Comparison of ENCODE assay signal across 18 cellular contexts in the genomic region with DNA sequence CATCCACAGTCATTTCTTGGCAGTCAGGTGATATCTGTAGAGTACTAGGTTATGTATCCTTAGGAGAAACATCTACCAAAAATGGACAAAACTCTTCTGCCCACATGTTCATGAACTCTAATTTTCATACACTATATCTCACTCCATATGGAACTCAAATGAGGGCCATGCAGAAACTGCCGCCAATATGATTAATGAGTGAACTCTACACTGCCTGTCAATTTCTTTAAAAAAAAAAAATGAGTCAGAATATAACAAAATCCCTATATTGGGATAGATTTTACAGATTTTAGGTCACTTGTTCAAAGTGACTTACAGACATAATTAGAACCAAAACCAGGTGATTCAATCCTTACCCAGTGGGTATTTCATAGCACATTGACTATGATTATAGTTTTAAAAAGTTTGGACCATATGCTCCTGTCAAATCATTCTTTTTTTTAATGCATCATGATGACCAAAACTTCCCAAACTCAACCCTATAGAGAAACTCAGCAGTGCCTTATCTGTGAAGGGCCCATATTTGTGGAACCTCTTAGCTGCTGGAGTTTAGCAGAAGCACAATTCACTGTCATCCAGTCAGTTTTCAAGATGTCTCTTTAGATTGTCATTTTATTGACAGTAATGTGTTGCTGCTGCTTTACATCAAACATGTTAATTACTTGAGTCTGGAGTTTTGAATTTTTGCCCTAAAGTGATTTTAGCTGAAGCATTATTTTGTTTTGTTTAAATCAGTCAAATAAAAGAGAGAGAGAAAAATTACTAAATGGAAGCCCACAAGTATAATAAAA. TPM values are rescaled to one million over a fixed set of nuclear protein-coding genes. Genes with fewer than 3 reads are reported as not detected.
A peak's percentile ranks its signal among the peaks of the same experiment; 100 is the strongest.
DNase-seq lines count a peak whose midpoint lies in the region; ATAC-seq, FAIRE-seq and TF ChIP-seq lines count a peak whose summit lies in the region.
"Had no signal": no experiment of that assay in that cellular context is flagged by ENCODE, and none has a peak within 500 bp of the region (broad histone marks: within the 10 kb centered on the region; RNA-seq: fewer than 3 reads in every experiment).

No MANE protein-coding gene starts in this region.

- no peak overlapping the region for H3K4me3 ChIP-seq in vagina

- no peaks in the 10 kb centered on the region for H3K9me3 ChIP-seq in vagina
- H3K9me3 ChIP-seq: Caco-2 had no signal

- peak overlapping the region; percentile 84 for H3K27ac Mint-ChIP-seq in activated T-cell treated with anti-CD3 and anti-CD28 coated beads, Interleukin-2, amount 50 U/mL, for 24 hours
- H3K27ac Mint-ChIP-seq in activated naive CD4-positive, alpha-beta T cell treated with anti-CD3 and anti-CD28 coated beads, Interleukin-2, amount 50 U/mL, for 72 hours = peak overlapping the region in 1 of 2 donors; percentile 74
- no peak overlapping the region for H3K27ac Mint-ChIP-seq in stimulated activated effector memory CD8-positive, alpha-beta T cell treated with anti-CD3 and anti-CD28 coated beads, Interleukin-12 subunit alpha, Interleukin-12 subunit beta, amount 100 ng/mL, for 72 hours
- H3K27ac Mint-ChIP-seq: CD14-positive monocyte had no signal

- no peak for TF ChIP-seq CTCF in vagina (IDR thresholded peaks at IDR 0.05)

- no peaks in the 10 kb centered on the region for H3K27me3 ChIP-seq in vagina

- H3K36me3 Mint-ChIP-seq in activated T-cell treated with anti-CD3 and anti-CD28 coated beads, Interleukin-2, amount 50 U/mL, for 24 hours (ENCODE audit: low read depth) = peaks cover 73% of the 10 kb centered on the region
- H3K36me3 Mint-ChIP-seq in activated naive CD4-positive, alpha-beta T cell treated with anti-CD3 and anti-CD28 coated beads, Interleukin-2, amount 50 U/mL, for 72 hours = peaks cover 0 to 37% of the 10 kb centered on the region in 2 donors
- H3K36me3 Mint-ChIP-seq in stimulated activated effector memory CD8-positive, alpha-beta T cell treated with anti-CD3 and anti-CD28 coated beads, Interleukin-12 subunit alpha, Interleukin-12 subunit beta, amount 100 ng/mL, for 72 hours = peaks cover 7% of the 10 kb centered on the region
- H3K36me3 Mint-ChIP-seq: CD14-positive monocyte had no signal

- no peak overlapping the region for H3K4me3 Mint-ChIP-seq in activated T-cell treated with anti-CD3 and anti-CD28 coated beads, Interleukin-2, amount 50 U/mL, for 24 hours
- no peak overlapping the region for H3K4me3 Mint-ChIP-seq in stimulated activated effector memory CD8-positive, alpha-beta T cell treated with anti-CD3 and anti-CD28 coated beads, Interleukin-12 subunit alpha, Interleukin-12 subunit beta, amount 100 ng/mL, for 72 hours
- H3K4me3 Mint-ChIP-seq: CD14-positive monocyte had no signal

- intact Hi-C loops in vagina (cut with DNase I) = no loop called here

- H3K4me1 Mint-ChIP-seq in activated T-cell treated with anti-CD3 and anti-CD28 coated beads, Interleukin-2, amount 50 U/mL, for 24 hours (ENCODE audit: low read depth) = peaks cover 69% of the 10 kb centered on the region
- H3K4me1 Mint-ChIP-seq in stimulated activated effector memory CD8-positive, alpha-beta T cell treated with anti-CD3 and anti-CD28 coated beads, Interleukin-12 subunit alpha, Interleukin-12 subunit beta, amount 100 ng/mL, for 72 hours = no peaks in the 10 kb centered on the region

- H3K9me3 Mint-ChIP-seq in activated T-cell treated with anti-CD3 and anti-CD28 coated beads, Interleukin-2, amount 50 U/mL, for 24 hours = no peaks in the 10 kb centered on the region
- H3K9me3 Mint-ChIP-seq in activated naive CD4-positive, alpha-beta T cell treated with anti-CD3 and anti-CD28 coated beads, Interleukin-2, amount 50 U/mL, for 72 hours = no peaks in the 10 kb centered on the region
- no peaks in the 10 kb centered on the region for H3K9me3 Mint-ChIP-seq in stimulated activated effector memory CD8-positive, alpha-beta T cell treated with anti-CD3 and anti-CD28 coated beads, Interleukin-12 subunit alpha, Interleukin-12 subunit beta, amount 100 ng/mL, for 72 hours
- H3K9me3 Mint-ChIP-seq: CD14-positive monocyte had no signal

- H3K4me1 ChIP-seq in vagina = no peaks in the 10 kb centered on the region
- H3K4me1 ChIP-seq: Caco-2 had no signal

- DNase-seq in activated T-cell treated with anti-CD3 and anti-CD28 coated beads, Interleukin-2, amount 50 U/mL, for 24 hours = no peak
- DNase-seq in activated T-cell treated with anti-CD3 and anti-CD28 coated beads, Interleukin-2, amount 50 U/mL, for 1 hour = no peak
- DNase-seq in OCI-M1 (lab: John Stamatoyannopoulos, UW) (peak; percentile 2), HTR-8/SVneo (ENCODE audit: insufficient read length, low spot score) (no peak), vagina (ENCODE audit: extremely low spot score in 2 of 2) (no peak)
- DNase-seq in activated naive CD4-positive, alpha-beta T cell treated with anti-CD3 and anti-CD28 coated beads, Interleukin-2, amount 50 U/mL, for 72 hours (ENCODE audit: low spot score in 2 of 2) = no peak
- no peak for DNase-seq in stimulated activated effector memory CD8-positive, alpha-beta T cell treated with anti-CD3 and anti-CD28 coated beads, Interleukin-12 subunit alpha, Interleukin-12 subunit beta, amount 100 ng/mL, for 72 hours (ENCODE audit: low spot score in 2 of 2)
- DNase-seq: Caco-2; EL; KG1; NCI-H1436; NCI-H2029; NCI-H2171; NCI-H446 treated with DMSO at 0.1 percent for 48 hours; NK-92 treated with Interleukin-12 subunit alpha and Interleukin-12 subunit beta, amount 100 ng/mL, for 24 hours had no signal

- FAIRE-seq in HTR-8/SVneo (lab: Jason Lieb, UNC) = no peak

- H3K27ac ChIP-seq in vagina = no peak overlapping the region

- ATAC-seq in activated naive CD4-positive, alpha-beta T cell treated with anti-CD3 and anti-CD28 coated beads, Interleukin-2, amount 50 U/mL, for 72 hours = peak; percentile 66 to 67
- peak; percentile 57 for ATAC-seq in stimulated activated effector memory CD8-positive, alpha-beta T cell treated with anti-CD3 and anti-CD28 coated beads, Interleukin-12 subunit alpha, Interleukin-12 subunit beta, amount 100 ng/mL, for 72 hours

- TF ChIP-seq POLR2A in vagina (IDR thresholded peaks at IDR 0.05) = no peak

- H3K36me3 ChIP-seq in vagina = no peaks in the 10 kb centered on the region

- no peaks in the 10 kb centered on the region for H3K27me3 Mint-ChIP-seq in activated T-cell treated with anti-CD3 and anti-CD28 coated beads, Interleukin-2, amount 50 U/mL, for 24 hours

RNA-seq across cellular contexts. Expression of gene LRRN3, which starts 11.1 kb away (rescaled TPM):
- 10 to 100 TPM in 1 of 2 donors, 1 to 10 TPM in 1; 9.3 to 29.6 TPM for total RNA-seq in activated naive CD4-positive, alpha-beta T cell treated with anti-CD3 and anti-CD28 coated beads, Interleukin-2, amount 50 U/mL, for 72 hours
- total RNA-seq in vagina = 0.98 TPM
- total RNA-seq: A673, OCI-LY7 had no signal
